1 cellular context compared by ENCODE assay signal in genomic region chr17:62188713-62189112, GRCh38.
TF ChIP-seq lines count a peak whose summit lies in the region.

No MANE protein-coding gene starts in this region.

TF ChIP-seq in GM12878, 131 proteins besides CTCF, POLR2A, EP300 and RAD21 (continued from another document):
- no peak for TF ChIP-seq KDM1A (IDR thresholded peaks at IDR 0.05; ENCODE audit: borderline replicate concordance)
